27 cellular contexts compared by ENCODE assay signal in the genomic region with DNA sequence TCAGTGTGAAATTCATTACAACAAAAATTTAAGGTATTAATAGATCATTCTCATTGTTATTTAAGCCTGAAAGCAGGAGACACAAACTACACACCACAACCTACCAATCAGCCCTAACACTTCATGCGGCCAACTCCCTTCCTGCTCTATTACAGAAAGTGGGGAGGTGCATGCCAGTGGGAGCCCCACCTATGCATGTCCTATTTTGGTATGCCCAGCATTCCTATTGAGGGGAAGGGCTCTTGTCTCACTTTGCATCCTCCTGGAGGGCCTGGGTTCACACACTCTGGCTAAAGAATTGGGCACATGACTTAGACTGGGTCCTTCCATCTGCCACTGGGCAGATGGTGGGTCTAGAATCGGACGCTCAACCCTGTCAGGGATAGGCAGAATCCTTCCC.
"Had no signal": no experiment of that assay in that cellular context is flagged by ENCODE, and none has a peak within 500 bp of the region (broad histone marks: within the 10 kb centered on the region; RNA-seq: fewer than 3 reads in every experiment).

No MANE protein-coding gene starts in this region.

- H3K36me3 ChIP-seq: brain microvascular endothelial cell, esophagus muscularis mucosa, gastrocnemius medialis, heart left ventricle had no signal

- H3K4me1 Mint-ChIP-seq: activated CD4-positive, alpha-beta memory T cell treated with anti-CD3 and anti-CD28 coated beads, Interleukin-2, amount 10 ng/mL, durations not matched to agents 7 days and 5 days; activated CD4-positive, alpha-beta T cell treated with anti-CD3 and anti-CD28 coated beads, Interleukin-2, amount 10 ng/mL, durations not matched to agents 7 days and 5 days; WTC11 had no signal

- H3K27me3 ChIP-seq: brain microvascular endothelial cell, foreskin keratinocyte, gastrocnemius medialis had no signal

- H3K9me3 ChIP-seq: gastrocnemius medialis had no signal

- ATAC-seq: activated T-cell treated with anti-CD3 and anti-CD28 coated beads, Interleukin-2, amount 50 U/mL, for 72 hours; effector memory CD8-positive, alpha-beta T cell; foreskin keratinocyte; gastrocnemius medialis; WTC11 had no signal

- H3K4me3 ChIP-seq: esophagus muscularis mucosa, gastrocnemius medialis, heart left ventricle had no signal

- H3K27ac ChIP-seq: brain microvascular endothelial cell, esophagus muscularis mucosa, foreskin keratinocyte, gastrocnemius medialis, heart left ventricle had no signal

- H3K4me3 Mint-ChIP-seq: activated CD4-positive, alpha-beta memory T cell treated with anti-CD3 and anti-CD28 coated beads, Interleukin-2, amount 10 ng/mL, durations not matched to agents 7 days and 5 days; activated CD4-positive, alpha-beta T cell treated with anti-CD3 and anti-CD28 coated beads, Interleukin-2, amount 10 ng/mL, durations not matched to agents 7 days and 5 days; activated naive CD8-positive, alpha-beta T cell; activated T-cell treated with anti-CD3 and anti-CD28 coated beads, Interleukin-2, amount 50 U/mL, for 24 hours; activated T-cell treated with anti-CD3 and anti-CD28 coated beads, Interleukin-2, amount 50 U/mL, for 72 hours; effector memory CD8-positive, alpha-beta T cell; WTC11 had no signal

- DNase-seq: activated CD4-positive, alpha-beta memory T cell treated with anti-CD3 and anti-CD28 coated beads, Interleukin-2, amount 10 ng/mL, durations not matched to agents 7 days and 5 days; activated CD4-positive, alpha-beta T cell treated with anti-CD3 and anti-CD28 coated beads for 1 hour; activated CD4-positive, alpha-beta T cell treated with anti-CD3 and anti-CD28 coated beads for 4 hours; activated CD4-positive, alpha-beta T cell treated with anti-CD3 and anti-CD28 coated beads, Interleukin-2, amount 10 ng/mL, durations not matched to agents 7 days and 5 days; activated CD4-positive, alpha-beta T cell treated with anti-CD3 and anti-CD28 coated beads, Interleukin-2, amount 50 U/mL, for 4 hours; activated CD8-positive, alpha-beta memory T cell treated with anti-CD3 and anti-CD28 coated beads, Interleukin-2, amount 50 U/mL, for 48 hours; activated gamma-delta T cell; activated naive CD4-positive, alpha-beta T cell; activated naive CD4-positive, alpha-beta T cell treated with anti-CD3 and anti-CD28 coated beads, Interleukin-2, amount 50 U/mL, for 16 hours; activated T-cell treated with anti-CD3 and anti-CD28 coated beads for 4 hours; activated T-cell treated with anti-CD3 and anti-CD28 coated beads, Interleukin-2, amount 50 U/mL, for 24 hours; activated T-cell treated with anti-CD3 and anti-CD28 coated beads, Interleukin-2, amount 50 U/mL, for 72 hours; amniotic stem cell; brain microvascular endothelial cell; cortex of kidney; dermis blood vessel endothelial cell; effector CD4-positive, alpha-beta T cell; effector memory CD8-positive, alpha-beta T cell; erythroblast; foreskin keratinocyte; gastrocnemius medialis; glutamatergic neuron; T-helper 2 cell had no signal

- H3K27ac Mint-ChIP-seq: activated CD4-positive, alpha-beta memory T cell treated with anti-CD3 and anti-CD28 coated beads, Interleukin-2, amount 10 ng/mL, durations not matched to agents 7 days and 5 days; activated CD4-positive, alpha-beta T cell treated with anti-CD3 and anti-CD28 coated beads, Interleukin-2, amount 10 ng/mL, durations not matched to agents 7 days and 5 days; activated naive CD8-positive, alpha-beta T cell; activated T-cell treated with anti-CD3 and anti-CD28 coated beads, Interleukin-2, amount 50 U/mL, for 24 hours; activated T-cell treated with anti-CD3 and anti-CD28 coated beads, Interleukin-2, amount 50 U/mL, for 72 hours; effector memory CD8-positive, alpha-beta T cell; WTC11 had no signal

- H3K4me1 ChIP-seq: esophagus muscularis mucosa, foreskin keratinocyte, gastrocnemius medialis, heart left ventricle had no signal

- H3K27me3 Mint-ChIP-seq: activated CD4-positive, alpha-beta memory T cell treated with anti-CD3 and anti-CD28 coated beads, Interleukin-2, amount 10 ng/mL, durations not matched to agents 7 days and 5 days; activated CD4-positive, alpha-beta T cell treated with anti-CD3 and anti-CD28 coated beads, Interleukin-2, amount 10 ng/mL, durations not matched to agents 7 days and 5 days; activated T-cell treated with anti-CD3 and anti-CD28 coated beads, Interleukin-2, amount 50 U/mL, for 24 hours; effector memory CD8-positive, alpha-beta T cell had no signal
